In genomic region chr1:44217809-44218410, GRCh38 we compare ENCODE assay signal across 8 cellular contexts. TPM values are rescaled to one million over a fixed set of nuclear protein-coding genes. Genes with fewer than 3 reads are reported as not detected.
DNase-seq lines count a peak whose midpoint lies in the region; ATAC-seq and TF ChIP-seq lines count a peak whose summit lies in the region.

No MANE protein-coding gene starts in this region.

- DNase-seq in DMS153 (lab: John Stamatoyannopoulos, UW) = peak; percentile 53
- DNase-seq in OCI-M2 (lab: John Stamatoyannopoulos, UW; ENCODE audit: unreplicated experiment) = peak; percentile 53
- peak; percentile 77 for DNase-seq in activated T-cell treated with anti-CD3 and anti-CD28 coated beads, Interleukin-2, amount 50 U/mL, for 1 hour
- DNase-seq in esophagus muscularis mucosa (ENCODE audit: extremely low spot score) = no peak
- DNase-seq in naive thymus-derived CD8-positive, alpha-beta T cell = peak; percentile 36 to 79 (median 60)

- TF ChIP-seq CTCF in esophagus muscularis mucosa (IDR thresholded peaks at IDR 0.05) = peak; percentile 79 to 95 (median 87)

- TF ChIP-seq EP300 in esophagus muscularis mucosa (IDR thresholded peaks at IDR 0.05) = no peak

- POLR2A ChIA-PET in naive thymus-derived CD8-positive, alpha-beta T cell (lab: Charles Lee) = no interaction called here

- H3K4me1 Mint-ChIP-seq in IgD-negative memory B cell = peaks cover 15 to 20% (median 17%) of the 10 kb centered on the region in 3 donors
- peaks cover 21 to 52% (median 36%) of the 10 kb centered on the region in 4 donors for H3K4me1 Mint-ChIP-seq in naive thymus-derived CD8-positive, alpha-beta T cell
- H3K4me1 Mint-ChIP-seq in stimulated activated memory B cell treated with anti-CD40 and anti-IgM and Interleukin-4, amounts not matched to agents 10 μg/mL and 1 μg/mL and 100 μg/mL, for 72 hours = peaks cover 41% of the 10 kb centered on the region

- H3K4me3 Mint-ChIP-seq in IgD-negative memory B cell = peak overlapping the region in 3 of 4 donors; percentile 5 to 44 (median 30)
- no peak overlapping the region for H3K4me3 Mint-ChIP-seq in naive thymus-derived CD8-positive, alpha-beta T cell
- no peak overlapping the region for H3K4me3 Mint-ChIP-seq in stimulated activated memory B cell treated with anti-CD40 and anti-IgM and Interleukin-4, amounts not matched to agents 10 μg/mL and 1 μg/mL and 100 μg/mL, for 72 hours

- H3K27me3 ChIP-seq in esophagus muscularis mucosa = no peaks in the 10 kb centered on the region

- no peaks in the 10 kb centered on the region for H3K27me3 Mint-ChIP-seq in IgD-negative memory B cell
- no peaks in the 10 kb centered on the region for H3K27me3 Mint-ChIP-seq in naive thymus-derived CD8-positive, alpha-beta T cell
- H3K27me3 Mint-ChIP-seq in stimulated activated memory B cell treated with anti-CD40 and anti-IgM and Interleukin-4, amounts not matched to agents 10 μg/mL and 1 μg/mL and 100 μg/mL, for 72 hours = no peaks in the 10 kb centered on the region

- no peak overlapping the region for H3K4me3 ChIP-seq in esophagus muscularis mucosa

- H3K9me3 ChIP-seq in esophagus muscularis mucosa = no peaks in the 10 kb centered on the region

- TF ChIP-seq POLR2A in esophagus muscularis mucosa (IDR thresholded peaks at IDR 0.05; ENCODE audit: low read depth) = no peak

- ATAC-seq in naive thymus-derived CD8-positive, alpha-beta T cell = peak; percentile 43 to 50
- ATAC-seq in stimulated activated memory B cell treated with anti-CD40 and anti-IgM and Interleukin-4, amounts not matched to agents 10 μg/mL and 1 μg/mL and 100 μg/mL, for 72 hours = peak; percentile 52
- no peak for ATAC-seq in GM21367 (IDR thresholded peaks at IDR 0.05; ENCODE audit: unreplicated experiment)

- H3K27ac ChIP-seq in esophagus muscularis mucosa (replicated peaks in 1 of 4) = peak overlapping the region in 1 of 4 donors; percentile 30

- peaks cover 30 to 82% (median 68%) of the 10 kb centered on the region in 4 donors for H3K36me3 ChIP-seq in esophagus muscularis mucosa

- intact Hi-C loops in esophagus muscularis mucosa (cut with DNase I) = loop anchor here (2.0 to 10.0 kb wide), 4 partner anchors 99 to 437 kb away; partner anchors contain the start of gene ERI3

- 50% methylated on average over 3 of the region's 4 CpGs for WGBS in esophagus muscularis mucosa

- H3K36me3 Mint-ChIP-seq in IgD-negative memory B cell = peaks cover 1% of the 10 kb centered on the region
- H3K36me3 Mint-ChIP-seq in naive thymus-derived CD8-positive, alpha-beta T cell = peaks cover 0 to 62% (median 3%) of the 10 kb centered on the region in 3 donors
- H3K36me3 Mint-ChIP-seq in stimulated activated memory B cell treated with anti-CD40 and anti-IgM and Interleukin-4, amounts not matched to agents 10 μg/mL and 1 μg/mL and 100 μg/mL, for 72 hours = peaks cover 34% of the 10 kb centered on the region

- H3K27ac Mint-ChIP-seq in IgD-negative memory B cell = peak overlapping the region in 1 of 3 donors; percentile 14
- peak overlapping the region in 4 of 10 donors; percentile 5 to 51 (median 24) for H3K27ac Mint-ChIP-seq in naive thymus-derived CD8-positive, alpha-beta T cell
- H3K27ac Mint-ChIP-seq in stimulated activated memory B cell treated with anti-CD40 and anti-IgM and Interleukin-4, amounts not matched to agents 10 μg/mL and 1 μg/mL and 100 μg/mL, for 72 hours = no peak overlapping the region

- no peaks in the 10 kb centered on the region for H3K9me3 Mint-ChIP-seq in IgD-negative memory B cell
- H3K9me3 Mint-ChIP-seq in naive thymus-derived CD8-positive, alpha-beta T cell = no peaks in the 10 kb centered on the region
- H3K9me3 Mint-ChIP-seq in stimulated activated memory B cell treated with anti-CD40 and anti-IgM and Interleukin-4, amounts not matched to agents 10 μg/mL and 1 μg/mL and 100 μg/mL, for 72 hours = no peaks in the 10 kb centered on the region

- H3K4me1 ChIP-seq in esophagus muscularis mucosa = peaks cover 11 to 25% (median 20%) of the 10 kb centered on the region in 4 donors

RNA-seq across cellular contexts. Expression of gene DMAP1, which starts 4.6 kb away (rescaled TPM):
- polyA plus RNA-seq in IgD-negative memory B cell = 36.0 TPM
- 10 to 100 TPM; 24.0 to 34.6 (median 30.4) TPM for total RNA-seq in esophagus muscularis mucosa
- total RNA-seq in naive thymus-derived CD8-positive, alpha-beta T cell = 10 to 100 TPM; 95.2 to 96.0 TPM
- 10 to 100 TPM; 32.6 to 44.4 (median 42.3) TPM for polyA plus RNA-seq in naive thymus-derived CD8-positive, alpha-beta T cell

Comparison
In these comparisons a context has a peak if more than half of its experiments do, and no peak if none do; other contexts are left out.
1. H3K4me3 Mint-ChIP-seq: peak in IgD-negative memory B cell (3 of 4); none in naive thymus-derived CD8-positive, alpha-beta T cell (0 of 10) and stimulated activated memory B cell treated with anti-CD40 and anti-IgM and Interleukin-4, amounts not matched to agents 10 μg/mL and 1 μg/mL and 100 μg/mL, for 72 hours (single experiment).